15 cellular contexts compared by ENCODE assay signal in genomic region chr17:68048996-68049395, GRCh38. TPM values are rescaled to one million over a fixed set of nuclear protein-coding genes. Genes with fewer than 3 reads are reported as not detected.
DNase-seq lines count a peak whose midpoint lies in the region; ATAC-seq and TF ChIP-seq lines count a peak whose summit lies in the region.
"Had no signal": no experiment of that assay in that cellular context is flagged by ENCODE, and none has a peak within 500 bp of the region (broad histone marks: within the 10 kb centered on the region; RNA-seq: fewer than 3 reads in every experiment).

No MANE protein-coding gene starts in this region.

- no peaks in the 10 kb centered on the region for H3K9me3 Mint-ChIP-seq in activated naive CD4-positive, alpha-beta T cell treated with anti-CD3 and anti-CD28 coated beads, Interleukin-2, amount 10 ng/mL, durations not matched to agents 7 days and 5 days
- no peaks in the 10 kb centered on the region for H3K9me3 Mint-ChIP-seq in osteocyte (ENCODE audit: unreplicated experiment)

- no peak for DNase-seq in activated naive CD4-positive, alpha-beta T cell treated with anti-CD3 and anti-CD28 coated beads, Interleukin-2, amount 10 ng/mL, durations not matched to agents 7 days and 5 days
- DNase-seq in activated naive CD4-positive, alpha-beta T cell treated with anti-CD3 and anti-CD28 coated beads, Interleukin-2, amount 50 U/mL, for 16 hours = no peak
- peak; percentile 39 for DNase-seq in NAMALWA (ENCODE audit: low spot score)
- DNase-seq in astrocyte of the spinal cord (ENCODE audit: low read depth, low spot score) = peak; percentile 22
- DNase-seq in osteocyte (ENCODE audit: extremely low spot score, unreplicated experiment) = no peak
- no peak for DNase-seq in lower lobe of right lung
- DNase-seq: activated CD4-positive, alpha-beta T cell treated with anti-CD3 and anti-CD28 coated beads, Interleukin-2, amount 50 U/mL, for 4 hours; activated gamma-delta T cell; GOT3; OCI-M1; T-helper 2 cell had no signal

- TF ChIP-seq CTCF in astrocyte of the spinal cord (IDR thresholded peaks at IDR 0.05; ENCODE audit: low read depth, low read length) (no peak), osteocyte (IDR thresholded peaks at IDR 0.05) (no peak), lower lobe of right lung (IDR thresholded peaks at IDR 0.05) (no peak)

- peaks cover 5% of the 10 kb centered on the region for H3K4me1 Mint-ChIP-seq in activated naive CD4-positive, alpha-beta T cell treated with anti-CD3 and anti-CD28 coated beads, Interleukin-2, amount 10 ng/mL, durations not matched to agents 7 days and 5 days
- H3K4me1 Mint-ChIP-seq in osteocyte (ENCODE audit: unreplicated experiment) = peaks cover 14% of the 10 kb centered on the region

- no peak overlapping the region for H3K4me3 Mint-ChIP-seq in activated naive CD4-positive, alpha-beta T cell treated with anti-CD3 and anti-CD28 coated beads, Interleukin-2, amount 10 ng/mL, durations not matched to agents 7 days and 5 days
- H3K4me3 Mint-ChIP-seq in osteocyte (ENCODE audit: unreplicated experiment) = no peak overlapping the region

- peaks cover 40% of the 10 kb centered on the region for H3K36me3 Mint-ChIP-seq in activated naive CD4-positive, alpha-beta T cell treated with anti-CD3 and anti-CD28 coated beads, Interleukin-2, amount 10 ng/mL, durations not matched to agents 7 days and 5 days
- peaks cover 30% of the 10 kb centered on the region for H3K36me3 Mint-ChIP-seq in osteocyte (ENCODE audit: unreplicated experiment)

- intact Hi-C loops in lower lobe of right lung (cut with DNase I) = no loop called here

- H3K27me3 ChIP-seq in lower lobe of right lung (ENCODE audit: low read depth) = no peaks in the 10 kb centered on the region
- H3K27me3 ChIP-seq: gastroesophageal sphincter, upper lobe of right lung had no signal

- H3K27ac Mint-ChIP-seq in activated naive CD4-positive, alpha-beta T cell treated with anti-CD3 and anti-CD28 coated beads, Interleukin-2, amount 10 ng/mL, durations not matched to agents 7 days and 5 days = peak overlapping the region; percentile 15
- peak overlapping the region; percentile 12 for H3K27ac Mint-ChIP-seq in osteocyte (ENCODE audit: unreplicated experiment)

- H3K4me1 ChIP-seq in lower lobe of right lung = peaks cover 12% of the 10 kb centered on the region

- peaks cover 3% of the 10 kb centered on the region for H3K27me3 Mint-ChIP-seq in activated naive CD4-positive, alpha-beta T cell treated with anti-CD3 and anti-CD28 coated beads, Interleukin-2, amount 10 ng/mL, durations not matched to agents 7 days and 5 days
- H3K27me3 Mint-ChIP-seq in osteocyte (ENCODE audit: unreplicated experiment) = no peaks in the 10 kb centered on the region

- peaks cover 26% of the 10 kb centered on the region for H3K36me3 ChIP-seq in lower lobe of right lung

- in situ Hi-C loops in astrocyte of the spinal cord (cut with HindIII; ENCODE audit: low sequenced_read_pairs) = no loop called here

- no peak for ATAC-seq in lower lobe of right lung
- ATAC-seq in GM21529 (IDR thresholded peaks at IDR 0.05; ENCODE audit: unreplicated experiment) = no peak
- no peak for ATAC-seq in HG03520 (IDR thresholded peaks at IDR 0.05; ENCODE audit: unreplicated experiment)
- ATAC-seq: upper lobe of right lung had no signal

- CTCF ChIA-PET in activated naive CD4-positive, alpha-beta T cell treated with anti-CD3 and anti-CD28 coated beads, Interleukin-2, amount 10 ng/mL, durations not matched to agents 7 days and 5 days (lab: Charles Lee) = no interaction called here

- H3K27ac ChIP-seq in lower lobe of right lung = no peak overlapping the region
- H3K27ac ChIP-seq: upper lobe of right lung had no signal

- no peaks in the 10 kb centered on the region for H3K9me3 ChIP-seq in lower lobe of right lung
- H3K9me3 ChIP-seq: gastroesophageal sphincter, upper lobe of right lung had no signal

- H3K4me3 ChIP-seq in astrocyte of the spinal cord (ENCODE audit: low read depth, low read length) (no peak overlapping the region), lower lobe of right lung (no peak overlapping the region)
- H3K4me3 ChIP-seq: gastroesophageal sphincter, upper lobe of right lung had no signal

RNA-seq across cellular contexts. Expression of gene KPNA2, which starts 13.5 kb away (rescaled TPM):
- 95.0 and 102 TPM in 2 replicates for total RNA-seq in osteocyte
- 23.4 TPM for total RNA-seq in lower lobe of right lung

RNA-seq across cellular contexts. Expression of gene C17orf58, which starts 52.7 kb away (rescaled TPM):
- total RNA-seq in osteocyte (12.2 TPM in 2 replicates), lower lobe of right lung (7.4 TPM)

Comparison
In these comparisons a context has a peak if more than half of its experiments do, and no peak if none do; other contexts are left out.
1. DNase-seq: peak in NAMALWA (single experiment) and astrocyte of the spinal cord (single experiment); none in activated naive CD4-positive, alpha-beta T cell treated with anti-CD3 and anti-CD28 coated beads, Interleukin-2, amount 10 ng/mL, durations not matched to agents 7 days and 5 days (single experiment), activated naive CD4-positive, alpha-beta T cell treated with anti-CD3 and anti-CD28 coated beads, Interleukin-2, amount 50 U/mL, for 16 hours (single experiment), osteocyte (single experiment) and lower lobe of right lung (single experiment).